8 cellular contexts compared by ENCODE assay signal in genomic region chr3:98329392-98330124, GRCh38. TPM values are rescaled to one million over a fixed set of nuclear protein-coding genes. Genes with fewer than 3 reads are reported as not detected.
A peak's percentile ranks its signal among the peaks of the same experiment; 100 is the strongest.
DNase-seq lines count a peak whose midpoint lies in the region; ATAC-seq, FAIRE-seq and TF ChIP-seq lines count a peak whose summit lies in the region.

No MANE protein-coding gene starts in this region.

- no peaks in the 10 kb centered on the region for H3K4me1 Mint-ChIP-seq in T-cell
- H3K4me1 Mint-ChIP-seq in MCF 10A (ENCODE audit: insufficient read depth, unreplicated experiment): no peaks in the 10 kb centered on the region

- DNase-seq in NCI-H748 (lab: John Stamatoyannopoulos, UW; ENCODE audit: unreplicated experiment) (peak; percentile 26), NCI-H748 treated with DMSO at 0.1 percent for 48 hours (lab: John Stamatoyannopoulos, UW) (no peak), H4 (ENCODE audit: low spot score) (peak; percentile 43), LHCN-M2 (ENCODE audit: low read depth) (peak; percentile 20), T-cell (peak in 29 of 34 experiments; percentile 4 to 36 (median 24)), MCF 10A (ENCODE audit: unreplicated experiment) (peak; percentile 69)
- peak; percentile 32 for DNase-seq in stimulated activated CD4-positive, alpha-beta T cell treated with anti-CD3 and anti-CD28 coated beads, Interleukin-4, amount 100 ng/mL, for 1 hour

- POLR2A ChIA-PET in T-cell (lab: Charles Lee) (no interaction called here), MCF 10A (lab: Yijun Ruan, JAX) (interaction anchor here (1.5 kb wide), 1 partner anchor 10 kb away, joined by 3 read pairs; no protein-coding TSS in a partner anchor)

- no peaks in the 10 kb centered on the region for H3K36me3 Mint-ChIP-seq in T-cell
- no peaks in the 10 kb centered on the region for H3K36me3 Mint-ChIP-seq in MCF 10A (ENCODE audit: insufficient read depth, unreplicated experiment)

- no TSS peak for BruUV-seq in MCF 10A (replicated peaks; lab: Mats Ljungman, UMichigan)

- no peak overlapping the region for H3K4me3 Mint-ChIP-seq in T-cell
- no peak overlapping the region for H3K4me3 Mint-ChIP-seq in MCF 10A (ENCODE audit: unreplicated experiment)

- H3K27ac Mint-ChIP-seq in T-cell (no peak overlapping the region), MCF 10A (ENCODE audit: low read depth, unreplicated experiment) (no peak overlapping the region)

- peak; percentile 54 to 75 (median 72) for ATAC-seq in T-cell (replicated peaks in 1 of 4)

- peak; percentile 75 for TF ChIP-seq CTCF in MCF 10A (IDR thresholded peaks at IDR 0.05; ENCODE audit: unreplicated experiment)

- intact Hi-C loops in MCF 10A (cut with micrococcal nuclease): loop anchor here (1.0 kb wide), 3 partner anchors 141 to 290 kb away; no protein-coding TSS in a partner anchor

- peak; percentile 96 for FAIRE-seq in islet of Langerhans (lab: Jason Lieb, UNC)

- H3K9me3 Mint-ChIP-seq in T-cell: no peaks in the 10 kb centered on the region
- H3K9me3 Mint-ChIP-seq in MCF 10A (ENCODE audit: unreplicated experiment): no peaks in the 10 kb centered on the region

- peaks cover 20 to 40% of the 10 kb centered on the region in 2 donors for H3K27me3 Mint-ChIP-seq in T-cell
- peaks cover 91% of the 10 kb centered on the region for H3K27me3 Mint-ChIP-seq in MCF 10A (ENCODE audit: insufficient read depth, unreplicated experiment)

- CTCF ChIA-PET in T-cell (lab: Charles Lee): interaction anchor here (0.6 to 2.4 kb wide), 8 partner anchors 15 to 565 kb away, joined by 3 to 12 read pairs (median 4); partner anchors contain the start of gene ARL6 (in 1 of the 2)
- CTCF ChIA-PET in MCF 10A (lab: Yijun Ruan, JAX): interaction anchor here (0.5 to 3.8 kb wide), 67 partner anchors 9 to 692 kb away, joined by 3 to 82 read pairs (median 3); partner anchors contain the start of genes ARL6 and OR5H15

RNA-seq across cellular contexts. Expression of gene OR5K4, which starts 24.1 kb away (rescaled TPM):
- not detected in 2 replicates for total RNA-seq in H4 (2014; rRNA removed; shearing (Covaris generic))
- total RNA-seq in LHCN-M2 (2014; rRNA removed): not detected in 2 replicates
- not detected for polyA plus RNA-seq in LHCN-M2 (2012)
- total RNA-seq in T-cell: not detected
- not detected in 2 replicates for total RNA-seq in MCF 10A (2022)

RNA-seq across cellular contexts. Expression of gene OR5H2, which starts 47.3 kb away (rescaled TPM):
- not detected in 2 replicates for total RNA-seq in H4 (2014; rRNA removed; shearing (Covaris generic))
- total RNA-seq in LHCN-M2 (2014; rRNA removed) (not detected in 2 replicates), T-cell (not detected), MCF 10A (2022) (not detected in 2 replicates)
- polyA plus RNA-seq in LHCN-M2 (2012): not detected
